Comparison of ENCODE assay signal across 23 cellular contexts in the genomic region with DNA sequence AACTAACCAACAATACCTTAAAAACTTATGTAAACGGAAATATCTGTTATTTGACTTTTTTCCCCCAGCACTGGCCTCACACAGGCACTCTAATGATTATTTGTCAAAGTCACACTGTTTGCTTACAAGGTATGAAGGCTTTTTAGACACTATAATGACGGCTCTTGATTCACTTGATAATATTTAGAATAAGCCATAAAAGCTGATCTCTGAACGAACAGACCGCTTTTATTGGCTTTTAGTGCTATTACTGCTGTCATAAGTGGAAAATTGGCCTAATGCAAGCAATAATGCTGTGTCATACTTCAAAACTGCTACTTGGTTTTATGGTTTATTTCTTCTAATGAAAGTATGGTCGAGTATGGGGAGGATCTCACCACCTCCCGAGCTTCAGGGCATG. TPM values are rescaled to one million over a fixed set of nuclear protein-coding genes. Genes with fewer than 3 reads are reported as not detected.
"Had no signal": no experiment of that assay in that cellular context is flagged by ENCODE, and none has a peak within 500 bp of the region (broad histone marks: within the 10 kb centered on the region; RNA-seq: fewer than 3 reads in every experiment).

No MANE protein-coding gene starts in this region.

- H3K4me3 ChIP-seq: esophagus muscularis mucosa, mucosa of descending colon, spleen, tibial artery had no signal

- H3K36me3 Mint-ChIP-seq: activated naive CD4-positive, alpha-beta T cell treated with anti-CD3 and anti-CD28 coated beads, Interleukin-2, amount 50 U/mL, for 72 hours; naive thymus-derived CD8-positive, alpha-beta T cell; stimulated activated memory B cell treated with anti-CD40 and anti-IgM and Interleukin-4, amounts not matched to agents 10 μg/mL and 1 μg/mL and 100 μg/mL, for 72 hours had no signal

- H3K27ac Mint-ChIP-seq: activated naive CD4-positive, alpha-beta T cell treated with anti-CD3 and anti-CD28 coated beads, Interleukin-2, amount 50 U/mL, for 72 hours; endodermal cell; naive thymus-derived CD8-positive, alpha-beta T cell; stimulated activated memory B cell treated with anti-CD40 and anti-IgM and Interleukin-4, amounts not matched to agents 10 μg/mL and 1 μg/mL and 100 μg/mL, for 72 hours had no signal

- FAIRE-seq: TTC549 had no signal

- DNase-seq: activated CD4-positive, alpha-beta T cell treated with anti-CD3 and anti-CD28 coated beads, Interleukin-2, amount 50 U/mL, for 1 hour; activated effector memory CD4-positive, alpha-beta T cell treated with Interleukin-2 at 50 U/mL for 16 hours; activated T-cell treated with anti-CD3 and anti-CD28 coated beads for 4 hours; amygdala; dermis blood vessel endothelial cell; endodermal cell; glutamatergic neuron; mammary epithelial cell; mucosa of descending colon; naive thymus-derived CD8-positive, alpha-beta T cell; right cardiac atrium; spleen; stimulated activated CD4-positive, alpha-beta T cell treated with anti-CD3 and anti-CD28 coated beads, Interleukin-1b, Interleukin-23, amount 100 ng/mL, for 48 hours; tibial artery had no signal

- H3K4me1 Mint-ChIP-seq: naive thymus-derived CD8-positive, alpha-beta T cell; stimulated activated memory B cell treated with anti-CD40 and anti-IgM and Interleukin-4, amounts not matched to agents 10 μg/mL and 1 μg/mL and 100 μg/mL, for 72 hours had no signal

- H3K4me3 Mint-ChIP-seq: endodermal cell; naive thymus-derived CD8-positive, alpha-beta T cell; stimulated activated memory B cell treated with anti-CD40 and anti-IgM and Interleukin-4, amounts not matched to agents 10 μg/mL and 1 μg/mL and 100 μg/mL, for 72 hours had no signal

- ATAC-seq: activated naive CD4-positive, alpha-beta T cell treated with anti-CD3 and anti-CD28 coated beads, Interleukin-2, amount 50 U/mL, for 72 hours; left lobe of liver; mucosa of descending colon; naive thymus-derived CD8-positive, alpha-beta T cell; right cardiac atrium; stimulated activated memory B cell treated with anti-CD40 and anti-IgM and Interleukin-4, amounts not matched to agents 10 μg/mL and 1 μg/mL and 100 μg/mL, for 72 hours had no signal

- H3K9me3 Mint-ChIP-seq: activated naive CD4-positive, alpha-beta T cell treated with anti-CD3 and anti-CD28 coated beads, Interleukin-2, amount 50 U/mL, for 72 hours; naive thymus-derived CD8-positive, alpha-beta T cell had no signal

- H3K27ac ChIP-seq: esophagus muscularis mucosa, spleen, tibial artery had no signal

- H3K9me3 ChIP-seq: esophagus muscularis mucosa, mucosa of descending colon, spleen, tibial artery had no signal

- H3K27me3 ChIP-seq: esophagus muscularis mucosa, spleen, tibial artery had no signal

- H3K4me1 ChIP-seq: spleen had no signal

- H3K27me3 Mint-ChIP-seq: stimulated activated memory B cell treated with anti-CD40 and anti-IgM and Interleukin-4, amounts not matched to agents 10 μg/mL and 1 μg/mL and 100 μg/mL, for 72 hours had no signal

- H3K36me3 ChIP-seq: esophagus muscularis mucosa, spleen had no signal

RNA-seq across cellular contexts. Expression of a gene that starts 35.1 kb away (rescaled TPM):
- total RNA-seq: activated CD8-positive, alpha-beta memory T cell treated with anti-CD3 and anti-CD28 coated beads for 36 hours; activated naive CD4-positive, alpha-beta T cell treated with anti-CD3 and anti-CD28 coated beads, Interleukin-2, amount 50 U/mL, for 72 hours; cerebellum; dermis blood vessel endothelial cell; endodermal cell; esophagus muscularis mucosa; fibroblast of villous mesenchyme; left lobe of liver; mammary epithelial cell; mucosa of descending colon; naive thymus-derived CD8-positive, alpha-beta T cell; posterior vena cava; right cardiac atrium; spleen had no signal
- polyA plus RNA-seq: mammary epithelial cell; naive thymus-derived CD8-positive, alpha-beta T cell; right cardiac atrium; spleen had no signal
